ENCODE assay signal across 17 cellular contexts in genomic region chr2:190060626-190061025, GRCh38. TPM values are rescaled to one million over a fixed set of nuclear protein-coding genes. Genes with fewer than 3 reads are reported as not detected.
DNase-seq lines count a peak whose midpoint lies in the region; ATAC-seq, FAIRE-seq and TF ChIP-seq lines count a peak whose summit lies in the region.
"Had no signal": no experiment of that assay in that cellular context is flagged by ENCODE, and none has a peak within 500 bp of the region (broad histone marks: within the 10 kb centered on the region; RNA-seq: fewer than 3 reads in every experiment).

No MANE protein-coding gene starts in this region.

- FAIRE-seq in K562 (lab: Jason Lieb, UNC) = no peak
- FAIRE-seq: A549, D721Med had no signal

- TF ChIP-seq POLR2A in K562 (conservative IDR thresholded peaks at IDR 0.05) (no peak), thyroid gland (IDR thresholded peaks at IDR 0.05) (no peak)

- DNase-seq in LHCN-M2 (ENCODE audit: low read depth) (peak; percentile 78), K562 (ENCODE audit: extremely low read depth in 1 of 4, low spot score in 3 of 4) (no peak), psoas muscle (no peak), T-helper 1 cell (no peak), thyroid gland (no peak)
- DNase-seq in activated T-helper 1 cell treated with anti-CD3 and anti-CD28 coated beads, Interleukin-12 subunit alpha, Interleukin-12 subunit beta, Interleukin-2, Interleukin-4 antibody, amounts not matched to agents 30 ng/mL and 10 ng/mL and 1 ng/mL, durations not matched to agents 14 hours and 24 hours and 36 hours (ENCODE audit: low spot score) = no peak
- DNase-seq: BE2C; CD4-positive, alpha-beta memory T cell; DMS153; DND-41; GDM1; H7 had no signal

- H3K27ac Mint-ChIP-seq in activated T-helper 1 cell treated with anti-CD3 and anti-CD28 coated beads, Interleukin-12 subunit alpha, Interleukin-12 subunit beta, Interleukin-2, Interleukin-4 antibody, amounts not matched to agents 30 ng/mL and 10 ng/mL and 1 ng/mL, durations not matched to agents 14 hours and 24 hours and 36 hours = no peak overlapping the region
- H3K27ac Mint-ChIP-seq: CD4-positive, alpha-beta memory T cell; GM23338 had no signal

- H3K4me1 Mint-ChIP-seq in activated T-helper 1 cell treated with anti-CD3 and anti-CD28 coated beads, Interleukin-12 subunit alpha, Interleukin-12 subunit beta, Interleukin-2, Interleukin-4 antibody, amounts not matched to agents 30 ng/mL and 10 ng/mL and 1 ng/mL, durations not matched to agents 14 hours and 24 hours and 36 hours (ENCODE audit: low read depth) = no peaks in the 10 kb centered on the region
- H3K4me1 Mint-ChIP-seq: CD4-positive, alpha-beta memory T cell; GM23338 had no signal

- no peaks in the 10 kb centered on the region for H4K20me1 ChIP-seq in K562 (replicated peaks; ENCODE audit: control insufficient read depth, insufficient read depth, low read length)

- CTCF ChIA-PET in K562 (lab: Yijun Ruan, JAX; ENCODE audit: low intra/inter-chr PET ratio) = no interaction called here

- no peak overlapping the region for H3K4me3 Mint-ChIP-seq in activated T-helper 1 cell treated with anti-CD3 and anti-CD28 coated beads, Interleukin-12 subunit alpha, Interleukin-12 subunit beta, Interleukin-2, Interleukin-4 antibody, amounts not matched to agents 30 ng/mL and 10 ng/mL and 1 ng/mL, durations not matched to agents 14 hours and 24 hours and 36 hours
- H3K4me3 Mint-ChIP-seq: CD4-positive, alpha-beta memory T cell; GM23338 had no signal

- 20% methylated on average over 2 of the region's 2 CpGs for WGBS in K562 (ENCODE audit: insufficient coverage, low coverage, missing lambda C conversion rate)
- WGBS in psoas muscle, 3 donors = 23 to 55% (median 25%) methylated on average over 2 of the region's 2 CpGs
- WGBS in thyroid gland, 2 donors = 88% methylated on average over 2 of the region's 2 CpGs

- no peaks in the 10 kb centered on the region for H3K9me3 Mint-ChIP-seq in activated T-helper 1 cell treated with anti-CD3 and anti-CD28 coated beads, Interleukin-12 subunit alpha, Interleukin-12 subunit beta, Interleukin-2, Interleukin-4 antibody, amounts not matched to agents 30 ng/mL and 10 ng/mL and 1 ng/mL, durations not matched to agents 14 hours and 24 hours and 36 hours
- H3K9me3 Mint-ChIP-seq: CD4-positive, alpha-beta memory T cell; GM23338 had no signal

- H3K4me3 ChIP-seq in K562 (no peak overlapping the region), psoas muscle (peak overlapping the region; percentile 74), skeletal muscle tissue (ENCODE audit: low read length in 3 of 3) (peak overlapping the region in 2 of 3 donors; percentile 53 to 79), thyroid gland (replicated peaks in 1 of 3) (no peak overlapping the region)
- H3K4me3 ChIP-seq: A549, GM23338 had no signal

- H3K27ac ChIP-seq in K562 (ENCODE audit: extremely low read depth, low read depth, low read length) (no peak overlapping the region), psoas muscle (peak overlapping the region; percentile 75), skeletal muscle tissue (ENCODE audit: low read depth, low read length) (peak overlapping the region; percentile 26), thyroid gland (no peak overlapping the region)
- H3K27ac ChIP-seq: A549, C4-2B had no signal

- no peaks in the 10 kb centered on the region for H3K9me1 ChIP-seq in K562 (ENCODE audit: control insufficient read depth, insufficient read depth, low read length)

- H3K9me3 ChIP-seq in K562 (replicated peaks; ENCODE audit: control insufficient read depth, insufficient read depth, low read depth, low read length) (no peaks in the 10 kb centered on the region), psoas muscle (no peaks in the 10 kb centered on the region), skeletal muscle tissue (ENCODE audit: control insufficient read depth in 3 of 3, low read length in 3 of 3) (no peaks in the 10 kb centered on the region), thyroid gland (no peaks in the 10 kb centered on the region)
- H3K9me3 ChIP-seq: A549, BE2C had no signal

- POLR2A ChIA-PET in K562 (lab: Yijun Ruan, JAX) = no interaction called here

- no peaks in the 10 kb centered on the region for H3K79me2 ChIP-seq in K562 (ENCODE audit: control insufficient read depth, insufficient read depth, low read length)

- TF ChIP-seq RAD21 in K562 (CRISPR knock-in tag; conservative IDR thresholded peaks at IDR 0.05 in 1 of 2, IDR thresholded peaks at IDR 0.05 in 1 of 2) = no peak

- in situ Hi-C loops in K562 (cut with MboI) = loop anchor here (25.0 kb wide), 1 partner anchor 573 kb away; no protein-coding TSS in a partner anchor

- no peaks in the 10 kb centered on the region for H3K27me3 Mint-ChIP-seq in activated T-helper 1 cell treated with anti-CD3 and anti-CD28 coated beads, Interleukin-12 subunit alpha, Interleukin-12 subunit beta, Interleukin-2, Interleukin-4 antibody, amounts not matched to agents 30 ng/mL and 10 ng/mL and 1 ng/mL, durations not matched to agents 14 hours and 24 hours and 36 hours (ENCODE audit: insufficient read depth)

- intact Hi-C loops in K562 (cut with micrococcal nuclease) (no loop called here), psoas muscle (cut with DNase I) (loop anchor here (5.0 kb wide), 2 partner anchors 33 to 378 kb away; no protein-coding TSS in a partner anchor), thyroid gland (cut with DNase I) (no loop called here)
- intact Hi-C loops in activated T-helper 1 cell treated with anti-CD3 and anti-CD28 coated beads, Interleukin-12 subunit alpha, Interleukin-12 subunit beta, Interleukin-2, Interleukin-4 antibody, amounts not matched to agents 30 ng/mL and 10 ng/mL and 1 ng/mL, durations not matched to agents 14 hours and 24 hours and 36 hours (cut with micrococcal nuclease) = no loop called here

- H3K27me3 ChIP-seq in K562 (ENCODE audit: control insufficient read depth in 2 of 2, insufficient read depth in 2 of 2, low read length in 2 of 2) (no peaks in the 10 kb centered on the region), psoas muscle (ENCODE audit: insufficient read depth in 3 of 3, low read length in 2 of 3) (no peaks in the 10 kb centered on the region), skeletal muscle tissue (ENCODE audit: control insufficient read depth in 3 of 3, insufficient read depth in 3 of 3, low read length in 3 of 3) (no peaks in the 10 kb centered on the region), thyroid gland (no peaks in the 10 kb centered on the region)
- H3K27me3 ChIP-seq: BE2C had no signal

- TF ChIP-seq EP300 in K562 (IDR thresholded peaks at IDR 0.05; ENCODE audit: low read length) = no peak

- no peaks in the 10 kb centered on the region for H3K36me3 Mint-ChIP-seq in activated T-helper 1 cell treated with anti-CD3 and anti-CD28 coated beads, Interleukin-12 subunit alpha, Interleukin-12 subunit beta, Interleukin-2, Interleukin-4 antibody, amounts not matched to agents 30 ng/mL and 10 ng/mL and 1 ng/mL, durations not matched to agents 14 hours and 24 hours and 36 hours (ENCODE audit: low read depth)
- H3K36me3 Mint-ChIP-seq: CD4-positive, alpha-beta memory T cell had no signal

- H3K9ac ChIP-seq in K562 (ENCODE audit: insufficient read depth in 1 of 2, low read depth in 2 of 2, low read length in 2 of 2) (no peak overlapping the region), skeletal muscle tissue (ENCODE audit: low read depth in 1 of 3, low read length in 3 of 3) (peak overlapping the region; percentile 25 to 55 (median 48))

- TF ChIP-seq CTCF in K562 (IDR thresholded peaks at IDR 0.05 in 2 of 3, conservative IDR thresholded peaks at IDR 0.05 in 1 of 3; ENCODE audit: insufficient read depth in 2 of 3, low read depth in 1 of 3, low read length in 3 of 3) (no peak), psoas muscle (IDR thresholded peaks at IDR 0.05) (no peak), thyroid gland (IDR thresholded peaks at IDR 0.05) (no peak)

- H3K36me3 ChIP-seq in K562 (ENCODE audit: control insufficient read depth, insufficient read depth, low read length) (no peaks in the 10 kb centered on the region), psoas muscle (ENCODE audit: insufficient read depth in 1 of 2, low read depth in 1 of 2) (no peaks in the 10 kb centered on the region), skeletal muscle tissue (ENCODE audit: control insufficient read depth in 3 of 3, insufficient read depth in 3 of 3, low read length in 3 of 3) (peaks cover 0 to 3% (median 3%) of the 10 kb centered on the region in 3 donors), thyroid gland (no peaks in the 10 kb centered on the region)
- H3K36me3 ChIP-seq: BE2C had no signal

- ATAC-seq in K562 (no peak), psoas muscle (peak in 3 of 4 donors; percentile 54 to 67 (median 62))
- ATAC-seq: A549, GM23338 had no signal

- H3K4me1 ChIP-seq in K562 (replicated peaks in 1 of 2; ENCODE audit: control insufficient read depth in 2 of 2, insufficient read depth in 2 of 2, low read length in 2 of 2) (no peaks in the 10 kb centered on the region), psoas muscle (peaks cover 5% of the 10 kb centered on the region), skeletal muscle tissue (ENCODE audit: control insufficient read depth in 3 of 3, insufficient read depth in 3 of 3, low read length in 3 of 3) (no peaks in the 10 kb centered on the region), thyroid gland (no peaks in the 10 kb centered on the region)
- H3K4me1 ChIP-seq: A549 had no signal

- H3K4me2 ChIP-seq in K562 (ENCODE audit: insufficient read depth, low read length) = no peak overlapping the region
- H3K4me2 ChIP-seq: A549, GM23338 had no signal

- no TSS peak for BruUV-seq in K562 (replicated peaks; lab: Mats Ljungman, UMichigan)

- H2AFZ ChIP-seq in K562 (ENCODE audit: low read depth, low read length) = peak overlapping the region; percentile 7; the same call in 1 of the 2 replicates
- H2AFZ ChIP-seq: GM23338 had no signal

RNA-seq across cellular contexts. Expression of gene MSTN, which starts 1.9 kb away (rescaled TPM):
- total RNA-seq in LHCN-M2 (2014; rRNA removed) (6.8 and 11.0 TPM in 2 replicates), K562 (2014; rRNA removed) (not detected in 2 replicates), K562 (2014; rRNA removed; fragmentation: Illumina TruSeq; extraction: Trizol) (not detected in 2 replicates), K562 (2015; rRNA removed; fragmentation: Illumina TruSeq; extraction: Trizol) (not detected in 2 replicates), K562 (2021) (not detected in 2 replicates), psoas muscle (1 to 10 TPM in 2 of 4 donors, under 1 TPM in 2; 0.32 to 6.6 (median 1.3) TPM), skeletal muscle tissue (18.8 TPM), thyroid gland (under 1 TPM in 3 of 4 donors, not detected in 1; 0.27 to 0.45 (median 0.29) TPM)
- 30.8 TPM for polyA plus RNA-seq in LHCN-M2 (2012)
- total RNA-seq in K562 (2011; cell fraction: chromatin; rRNA removed; ENCODE audit: low replicate concordance) = not detected in 2 replicates
- total RNA-seq in K562 (2011; cell fraction: nucleolus; rRNA removed) = not detected in 2 replicates
- not detected in 2 replicates for total RNA-seq in K562 (2011; cell fraction: nucleoplasm; rRNA removed)
- polyA plus RNA-seq in K562 (2011; rRNA removed) (not detected in 2 replicates), K562 (2014; fragmentation: Illumina TruSeq; extraction: Trizol) (not detected in 2 replicates), K562 (2014; fragmentation: Nextera tagmentation; extraction: Ambion mirVana) (not detected), K562 (2014; rRNA removed) (not detected in 2 replicates), psoas muscle (1 to 10 TPM in 1 of 3 donors, under 1 TPM in 2; 0.08 to 1.6 (median 0.55) TPM)
- not detected in 2 replicates for polyA plus RNA-seq in K562 (2011; cell fraction: cytosol; rRNA removed)
- not detected in 2 replicates for polyA plus RNA-seq in K562 (2011; cell fraction: nucleus; rRNA removed)
- 0.03 TPM in 1 of 2 replicates, not detected in the other for polyA plus RNA-seq in K562 (2012)
- polyA minus RNA-seq in K562 (2011; rRNA and poly(A)+ RNA removed) = not detected in 2 replicates
- not detected in 2 replicates for polyA minus RNA-seq in K562 (2011; cell fraction: cytosol; rRNA and poly(A)+ RNA removed)
- polyA minus RNA-seq in K562 (2011; cell fraction: nucleus; rRNA and poly(A)+ RNA removed) = not detected in 2 replicates
- not detected in 2 replicates for total RNA-seq in activated T-helper 1 cell treated with anti-CD3 and anti-CD28 coated beads, Interleukin-12 subunit alpha, Interleukin-12 subunit beta, Interleukin-2, Interleukin-4 antibody, amounts not matched to agents 30 ng/mL and 10 ng/mL and 1 ng/mL, durations not matched to agents 14 hours and 24 hours and 36 hours
- total RNA-seq: CD4-positive, alpha-beta memory T cell; H7 had no signal
- polyA plus RNA-seq: CD4-positive, alpha-beta memory T cell; GM23338 had no signal

Comparison
In these comparisons a context has a peak if more than half of its experiments do, and no peak if none do; other contexts are left out.
1. H3K27ac ChIP-seq: peak in psoas muscle (single experiment) and skeletal muscle tissue (single experiment); none in K562 (single experiment) and thyroid gland (0 of 3).
2. H3K4me3 ChIP-seq: peak in psoas muscle (single experiment) and skeletal muscle tissue (2 of 3); none in K562 (single experiment) and thyroid gland (0 of 3).
3. H3K9ac ChIP-seq: peak in skeletal muscle tissue (3 of 3); none in K562 (0 of 2).
4. intact Hi-C loops: an anchor here in psoas muscle (5.0 kb wide); none called in K562, activated T-helper 1 cell treated with anti-CD3 and anti-CD28 coated beads, Interleukin-12 subunit alpha, Interleukin-12 subunit beta, Interleukin-2, Interleukin-4 antibody, amounts not matched to agents 30 ng/mL and 10 ng/mL and 1 ng/mL, durations not matched to agents 14 hours and 24 hours and 36 hours and thyroid gland.